ENCODE assay signal across 8 cellular contexts in the genomic region with DNA sequence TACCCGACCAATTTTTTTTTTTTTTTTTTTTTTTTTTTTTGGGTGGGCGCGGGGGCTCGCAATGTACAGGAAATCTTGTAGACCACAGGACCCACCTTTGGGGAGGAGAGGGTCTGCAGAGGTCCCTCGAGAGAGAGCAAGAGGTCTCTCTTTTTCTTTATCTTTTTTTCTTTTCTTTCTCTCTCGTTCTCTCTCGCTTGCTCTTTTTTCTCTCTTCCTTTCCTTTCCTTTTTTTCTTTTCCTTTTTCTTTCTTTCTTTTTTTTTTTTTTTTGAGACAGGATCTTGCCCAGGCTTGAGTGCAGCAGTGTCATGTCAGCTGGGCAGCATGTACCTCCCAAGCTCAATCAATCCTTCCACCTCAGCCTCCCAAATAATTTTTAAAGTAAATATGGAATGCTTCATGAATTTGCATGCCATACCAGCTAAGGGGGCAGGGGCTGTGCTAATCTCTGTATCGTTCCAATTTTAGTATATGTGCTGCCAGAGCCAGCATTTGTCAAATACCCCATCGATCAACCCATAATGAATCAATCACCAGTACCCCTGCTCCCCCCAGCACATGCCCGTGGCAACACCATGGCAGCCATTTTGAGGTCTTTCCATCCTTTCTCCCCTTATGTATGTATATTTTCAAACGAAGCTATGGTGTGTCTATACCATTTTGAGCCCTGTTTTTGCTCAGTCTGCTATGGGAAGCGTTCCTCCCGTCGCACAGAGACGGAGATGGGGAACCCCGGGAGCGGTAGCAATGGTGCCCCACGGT. TPM values are rescaled to one million over a fixed set of nuclear protein-coding genes. Genes with fewer than 3 reads are reported as not detected.
A peak's percentile ranks its signal among the peaks of the same experiment; 100 is the strongest.
DNase-seq lines count a peak whose midpoint lies in the region; ATAC-seq and TF ChIP-seq lines count a peak whose summit lies in the region.

No MANE protein-coding gene starts in this region.

- no peaks in the 10 kb centered on the region for H3K9me3 Mint-ChIP-seq in effector memory CD8-positive, alpha-beta T cell

- H3K27ac ChIP-seq in DOHH2 (ENCODE audit: low read depth, low read length) (no peak overlapping the region), parathyroid adenoma (no peak overlapping the region)

- no peaks in the 10 kb centered on the region for H4K20me1 ChIP-seq in DOHH2 (ENCODE audit: control insufficient read depth, insufficient read depth, low read depth, low read length)

- H3K36me3 ChIP-seq in DOHH2 (ENCODE audit: control insufficient read depth, low read length) (no peaks in the 10 kb centered on the region), parathyroid adenoma (ENCODE audit: control insufficient read depth, insufficient read depth, low read length) (no peaks in the 10 kb centered on the region)

- no peaks in the 10 kb centered on the region for H3K9me2 ChIP-seq in DOHH2 (replicated peaks; ENCODE audit: control insufficient read depth, low read length)

- H3K4me3 ChIP-seq in DOHH2 (ENCODE audit: low read length) (peak overlapping the region; percentile 67), NB4 (ENCODE audit: low read depth, low read length) (peak overlapping the region; percentile 52), parathyroid adenoma (ENCODE audit: low read depth, low read length) (no peak overlapping the region)

- peaks cover 4% of the 10 kb centered on the region for H3K36me3 Mint-ChIP-seq in effector memory CD8-positive, alpha-beta T cell (ENCODE audit: insufficient read depth)

- peaks cover 10 to 39% of the 10 kb centered on the region in 2 donors for H3K27me3 Mint-ChIP-seq in effector memory CD8-positive, alpha-beta T cell

- H3K79me2 ChIP-seq in DOHH2 (ENCODE audit: control insufficient read depth, low read length) (no peaks in the 10 kb centered on the region), parathyroid adenoma (no peaks in the 10 kb centered on the region)

- H3K9me3 ChIP-seq in DOHH2 (ENCODE audit: control insufficient read depth, insufficient read depth, low read length) (no peaks in the 10 kb centered on the region), parathyroid adenoma (ENCODE audit: control insufficient read depth, low read length) (no peaks in the 10 kb centered on the region)

- peaks cover 19% of the 10 kb centered on the region for H3F3A ChIP-seq in DOHH2 (ENCODE audit: control insufficient read depth, insufficient read depth)

- peak overlapping the region; percentile 82 to 87 for H3K4me3 Mint-ChIP-seq in effector memory CD8-positive, alpha-beta T cell

- ATAC-seq in effector memory CD8-positive, alpha-beta T cell (replicated peaks): no peak
- ATAC-seq in GM18858 (IDR thresholded peaks at IDR 0.05; ENCODE audit: unreplicated experiment): no peak
- ATAC-seq in HG03025 (IDR thresholded peaks at IDR 0.05; ENCODE audit: low FRiP score, unreplicated experiment): no peak

- DNase-seq in NB4 (ENCODE audit: low read depth) (no peak), ureter (ENCODE audit: low spot score) (no peak), ecto neural progenitor cell (ENCODE audit: low spot score) (no peak)
- no peak for DNase-seq in effector memory CD8-positive, alpha-beta T cell

- H3K27me3 ChIP-seq in DOHH2 (ENCODE audit: control insufficient read depth, low read length): peaks cover 33% of the 10 kb centered on the region
- H3K27me3 ChIP-seq in parathyroid adenoma (ENCODE audit: control insufficient read depth, insufficient read depth, low read length): no peaks in the 10 kb centered on the region

- H3K4me1 Mint-ChIP-seq in effector memory CD8-positive, alpha-beta T cell (ENCODE audit: low read depth in 2 of 2): peaks cover 26 to 27% of the 10 kb centered on the region in 2 donors

- H3K4me2 ChIP-seq in DOHH2 (ENCODE audit: low read length) (peak overlapping the region; percentile 75), parathyroid adenoma (ENCODE audit: low read length) (no peak overlapping the region)

- TF ChIP-seq CTCF in DOHH2 (IDR thresholded peaks at IDR 0.05; ENCODE audit: low read depth, low read length, poor library complexity, severe bottlenecking): no peak
- no peak for TF ChIP-seq CTCF in NB4 (IDR thresholded peaks at IDR 0.05; ENCODE audit: low read depth, low read length)
- TF ChIP-seq CTCF in parathyroid adenoma (IDR thresholded peaks at IDR 0.05): no peak

- peaks cover 48% of the 10 kb centered on the region for H3K4me1 ChIP-seq in DOHH2 (ENCODE audit: control insufficient read depth, low read length)
- no peaks in the 10 kb centered on the region for H3K4me1 ChIP-seq in parathyroid adenoma

- TF ChIP-seq POLR2A in NB4 (IDR thresholded peaks at IDR 0.05; ENCODE audit: extremely low read depth, insufficient read length): no peak

- peak overlapping the region; percentile 62 to 69 for H3K27ac Mint-ChIP-seq in effector memory CD8-positive, alpha-beta T cell

- H2AFZ ChIP-seq in parathyroid adenoma: peak overlapping the region; percentile 66

- H3K9ac ChIP-seq in parathyroid adenoma: no peak overlapping the region

RNA-seq across cellular contexts. Expression of a gene that starts 9.3 kb away (rescaled TPM):
- total RNA-seq in ureter: 6.7 TPM
